Comparison of ENCODE assay signal across 29 cellular contexts in genomic region chr9:120336753-120337090, GRCh38.
"Had no signal": no experiment of that assay in that cellular context is flagged by ENCODE, and none has a peak within 500 bp of the region (broad histone marks: within the 10 kb centered on the region; RNA-seq: fewer than 3 reads in every experiment).

No MANE protein-coding gene starts in this region.

- ATAC-seq: activated CD8-positive, alpha-beta memory T cell treated with anti-CD3 and anti-CD28 coated beads, Interleukin-2, amount 10 ng/mL, durations not matched to agents 7 days and 5 days; body of pancreas; PC-3 had no signal

- H3K4me3 Mint-ChIP-seq: activated CD4-positive, alpha-beta memory T cell treated with anti-CD3 and anti-CD28 coated beads, Interleukin-2, amount 10 ng/mL, durations not matched to agents 7 days and 5 days; activated CD8-positive, alpha-beta memory T cell treated with anti-CD3 and anti-CD28 coated beads, Interleukin-2, amount 10 ng/mL, durations not matched to agents 7 days and 5 days had no signal

- H3K9me3 Mint-ChIP-seq: activated CD4-positive, alpha-beta memory T cell treated with anti-CD3 and anti-CD28 coated beads, Interleukin-2, amount 10 ng/mL, durations not matched to agents 7 days and 5 days; activated naive CD4-positive, alpha-beta T cell treated with anti-CD3 and anti-CD28 coated beads, Interleukin-2, amount 50 U/mL, for 72 hours; activated T-helper 2 cell treated with anti-CD3 and anti-CD28 coated beads, Interferon-gamma antibody, Interleukin-2, Interleukin-4, amounts not matched to agents 10 μg/mL and 5 μg/mL and 100 μg/mL, durations not matched to agents 14 hours and 24 hours and 36 hours had no signal

- H3K36me3 Mint-ChIP-seq: activated CD8-positive, alpha-beta memory T cell treated with anti-CD3 and anti-CD28 coated beads, Interleukin-2, amount 10 ng/mL, durations not matched to agents 7 days and 5 days; activated naive CD4-positive, alpha-beta T cell treated with anti-CD3 and anti-CD28 coated beads, Interleukin-2, amount 50 U/mL, for 72 hours had no signal

- H3K9me3 ChIP-seq: adrenal gland, body of pancreas, breast epithelium had no signal

- H3K4me1 ChIP-seq: body of pancreas, breast epithelium had no signal

- H3K4me3 ChIP-seq: adrenal gland, body of pancreas, breast epithelium had no signal

- H3K4me2 ChIP-seq: KMS-11 had no signal

- DNase-seq: activated CD4-positive, alpha-beta memory T cell treated with anti-CD3 and anti-CD28 coated beads, Interleukin-2, amount 10 ng/mL, durations not matched to agents 7 days and 5 days; activated CD4-positive, alpha-beta T cell treated with anti-CD3 and anti-CD28 coated beads for 1 hour; activated CD4-positive, alpha-beta T cell treated with anti-CD3 and anti-CD28 coated beads for 48 hours; activated CD4-positive, CD25-positive, alpha-beta regulatory T cell; activated CD8-positive, alpha-beta memory T cell treated with anti-CD3 and anti-CD28 coated beads for 24 hours; activated CD8-positive, alpha-beta memory T cell treated with anti-CD3 and anti-CD28 coated beads, Interleukin-2, amount 10 ng/mL, durations not matched to agents 7 days and 5 days; activated CD8-positive, alpha-beta memory T cell treated with anti-CD3 and anti-CD28 coated beads, Interleukin-2, amount 50 U/mL, for 48 hours; activated gamma-delta T cell; activated naive CD4-positive, alpha-beta T cell treated with Interleukin-2 at 50 U/mL for 16 hours; MM.1S; MV-4-11; NCI-H1092; NCI-H1436 treated with DMSO at 0.1 percent for 48 hours; NCI-H1694 treated with DMSO at 0.1 percent for 48 hours; NCI-H524 treated with DMSO at 0.1 percent for 48 hours; NK-92 treated with Interleukin-12 subunit alpha and Interleukin-12 subunit beta, amount 100 ng/mL, for 24 hours; PC-3; Right ventricle myocardium superior; SW 1271; T-helper 1 cell; T-helper 2 cell; T-helper 9 cell had no signal

- H3K36me3 ChIP-seq: adrenal gland, breast epithelium had no signal

- H3K27me3 ChIP-seq: adrenal gland, body of pancreas, breast epithelium had no signal

- H3K27ac ChIP-seq: adrenal gland, body of pancreas, breast epithelium, KMS-11, VCaP had no signal

- H3K27ac Mint-ChIP-seq: activated CD4-positive, alpha-beta memory T cell treated with anti-CD3 and anti-CD28 coated beads, Interleukin-2, amount 10 ng/mL, durations not matched to agents 7 days and 5 days; activated CD8-positive, alpha-beta memory T cell treated with anti-CD3 and anti-CD28 coated beads, Interleukin-2, amount 10 ng/mL, durations not matched to agents 7 days and 5 days; activated T-helper 2 cell treated with anti-CD3 and anti-CD28 coated beads, Interferon-gamma antibody, Interleukin-2, Interleukin-4, amounts not matched to agents 10 μg/mL and 5 μg/mL and 100 μg/mL, durations not matched to agents 14 hours and 24 hours and 36 hours had no signal

- H3K9ac ChIP-seq: KMS-11 had no signal
